In genomic region chr4:6938237-6938636, GRCh38 we compare ENCODE assay signal across 1 cellular context.
TF ChIP-seq lines count a peak whose summit lies in the region.

No MANE protein-coding gene starts in this region.

TF ChIP-seq in GM12878, 131 proteins besides CTCF, POLR2A, EP300 and RAD21 (continues in another document):
- TF ChIP-seq FOXK2 (IDR thresholded peaks at IDR 0.05) (no peak), RB1 (IDR thresholded peaks at IDR 0.05; ENCODE audit: borderline replicate concordance) (no peak), SKIL (IDR thresholded peaks at IDR 0.05; ENCODE audit: low read depth, poor library complexity, severe bottlenecking) (no peak), IKZF1 (conservative IDR thresholded peaks at IDR 0.05) (peak; percentile 71), ZNF24 (IDR thresholded peaks at IDR 0.05) (no peak), STAT3 (IDR thresholded peaks at IDR 0.05; ENCODE audit: low read depth, low read length) (no peak), ZNF622 (IDR thresholded peaks at IDR 0.05) (no peak), LARP7 (IDR thresholded peaks at IDR 0.05) (no peak), CEBPZ (IDR thresholded peaks at IDR 0.05; ENCODE audit: low read depth, low read length) (no peak), ZNF274 (IDR thresholded peaks at IDR 0.05; ENCODE audit: insufficient read depth, insufficient read length) (no peak), BCL11A (IDR thresholded peaks at IDR 0.05; ENCODE audit: low read depth, low read length) (peak; percentile 28; the same call in 1 of the 2 replicates), SPI1 (IDR thresholded peaks at IDR 0.05; ENCODE audit: borderline replicate concordance, insufficient read depth, low read depth, low read length) (peak; percentile 97), SUPT20H (IDR thresholded peaks at IDR 0.05; ENCODE audit: borderline replicate concordance, control insufficient read depth, low read depth, low read length) (no peak), CBX3 (IDR thresholded peaks at IDR 0.05; ENCODE audit: borderline replicate concordance, low read depth) (no peak), CREB1 (IDR thresholded peaks at IDR 0.05; ENCODE audit: low read depth) (no peak), ZBTB11 (CRISPR knock-in tag; IDR thresholded peaks at IDR 0.05) (no peak), BCLAF1 (IDR thresholded peaks at IDR 0.05) (no peak), ZNF592 (IDR thresholded peaks at IDR 0.05) (no peak), RBBP5 (conservative IDR thresholded peaks at IDR 0.05) (no peak), USF2 (IDR thresholded peaks at IDR 0.05; ENCODE audit: borderline replicate concordance, low read depth, low read length) (no peak), FOXM1 (IDR thresholded peaks at IDR 0.05; ENCODE audit: low read depth, low read length) (no peak), CHD1 (IDR thresholded peaks at IDR 0.05; ENCODE audit: low read depth, low read length) (no peak), POU2F2 (IDR thresholded peaks at IDR 0.05; ENCODE audit: borderline replicate concordance, low read depth, low read length) (no peak), TCF7 (IDR thresholded peaks at IDR 0.05; ENCODE audit: borderline replicate concordance) (no peak), ATF3 (IDR thresholded peaks at IDR 0.05; ENCODE audit: borderline replicate concordance, extremely low read depth, low read depth, low read length) (no peak), SREBF1 (IDR thresholded peaks at IDR 0.05; ENCODE audit: low read length) (no peak), MEF2A (IDR thresholded peaks at IDR 0.05; ENCODE audit: insufficient read depth, low read depth, low read length) (no peak), ETV6 (conservative IDR thresholded peaks at IDR 0.05 in 1 of 2, IDR thresholded peaks at IDR 0.05 in 1 of 2; ENCODE audit: borderline replicate concordance in 1 of 2, low read depth in 1 of 2) (no peak), NR2C2 (IDR thresholded peaks at IDR 0.05; ENCODE audit: borderline replicate concordance, control insufficient read depth, insufficient read length, low read depth) (no peak), MAX (IDR thresholded peaks at IDR 0.05; ENCODE audit: low read depth, low read length) (no peak), DPF2 (IDR thresholded peaks at IDR 0.05) (peak; percentile 38; the same call in 1 of the 2 replicates), WRNIP1 (IDR thresholded peaks at IDR 0.05; ENCODE audit: borderline replicate concordance, low read depth, low read length) (no peak), EZH2 (IDR thresholded peaks at IDR 0.05; ENCODE audit: borderline replicate concordance, control insufficient read depth, low read depth, low read length) (no peak), IKZF2 (IDR thresholded peaks at IDR 0.05) (peak; percentile 49 to 69; a peak in 3 of 4 replicates), NBN (IDR thresholded peaks at IDR 0.05) (no peak), MEF2B (IDR thresholded peaks at IDR 0.05; ENCODE audit: partially characterized antibody, poor library complexity, severe bottlenecking) (no peak), CBFB (IDR thresholded peaks at IDR 0.05; ENCODE audit: low read depth) (no peak), TARDBP (IDR thresholded peaks at IDR 0.05; ENCODE audit: borderline replicate concordance) (no peak), IRF4 (IDR thresholded peaks at IDR 0.05; ENCODE audit: low read depth, low read length) (no peak; the same call in 1 of the 2 replicates), RELA (IDR thresholded peaks at IDR 0.05; ENCODE audit: borderline replicate concordance, partially characterized antibody) (no peak), SRF (IDR thresholded peaks at IDR 0.05; ENCODE audit: low read depth in 2 of 2, low read length in 2 of 2) (no peak), FOS (IDR thresholded peaks at IDR 0.05; ENCODE audit: borderline replicate concordance, extremely low read depth, insufficient read length) (no peak), RAD51 (IDR thresholded peaks at IDR 0.05) (no peak), ZNF217 (IDR thresholded peaks at IDR 0.05) (no peak), ZBTB33 (IDR thresholded peaks at IDR 0.05) (no peak), SMC3 (IDR thresholded peaks at IDR 0.05; ENCODE audit: borderline replicate concordance, low read length) (no peak), MXI1 (IDR thresholded peaks at IDR 0.05; ENCODE audit: low read depth, low read length) (no peak), ESRRA (IDR thresholded peaks at IDR 0.05; ENCODE audit: low read length) (no peak)
